In the genomic region with DNA sequence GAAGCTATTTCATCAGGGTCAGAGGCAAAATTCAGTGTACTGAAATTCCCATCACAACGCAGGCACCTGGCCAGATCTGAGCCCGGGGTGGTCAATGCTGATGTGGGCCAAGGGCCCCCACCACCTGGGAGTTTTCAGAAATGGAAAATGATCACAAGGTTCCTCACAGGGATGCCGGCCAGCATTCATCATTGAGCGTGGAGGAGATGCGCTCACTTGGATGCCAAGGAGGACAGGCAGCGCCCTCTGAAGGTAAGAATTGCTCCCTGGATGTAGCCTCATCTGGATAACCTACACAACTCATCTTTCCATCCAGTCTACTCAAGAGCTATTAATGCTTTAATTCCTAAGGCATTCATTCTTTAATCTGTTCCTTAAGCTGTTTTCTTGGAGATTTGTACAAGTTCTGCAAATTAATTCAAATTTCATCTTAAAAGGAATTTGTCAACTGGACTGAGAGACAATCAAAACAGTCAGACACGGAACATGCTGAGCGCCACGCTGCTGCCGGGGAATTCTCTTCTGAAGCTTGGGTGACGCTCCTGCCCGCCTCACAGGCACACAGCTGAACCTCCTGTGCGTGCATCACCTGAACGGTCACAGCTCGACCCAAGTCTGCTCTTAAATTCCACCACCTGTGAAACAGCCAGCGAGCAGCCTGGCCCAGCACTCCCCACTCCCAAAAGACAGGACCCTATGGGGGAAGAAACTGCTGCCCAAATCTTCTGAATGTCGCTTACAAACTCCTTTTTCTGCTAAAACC, we compare ENCODE assay signal across 9 cellular contexts.
A peak's percentile ranks its signal among the peaks of the same experiment; 100 is the strongest.
DNase-seq lines count a peak whose midpoint lies in the region; ATAC-seq and TF ChIP-seq lines count a peak whose summit lies in the region.
"Had no signal": no experiment of that assay in that cellular context is flagged by ENCODE, and none has a peak within 500 bp of the region (broad histone marks: within the 10 kb centered on the region; RNA-seq: fewer than 3 reads in every experiment).

No MANE protein-coding gene starts in this region.

- TF ChIP-seq CTCF in BE2C (IDR thresholded peaks at IDR 0.05; ENCODE audit: low read depth, low read length) = peak; percentile 25; the same call in 1 of the 2 replicates
- TF ChIP-seq CTCF in esophagus muscularis mucosa (IDR thresholded peaks at IDR 0.05) = peak; percentile 12 to 27 (median 18)
- no peak for TF ChIP-seq CTCF in neutrophil (IDR thresholded peaks at IDR 0.05)
- no peak for TF ChIP-seq CTCF in transverse colon (IDR thresholded peaks at IDR 0.05)

- H3K27ac ChIP-seq in esophagus muscularis mucosa (replicated peaks in 1 of 4) (peak overlapping the region; percentile 30 to 48 (median 31)), neutrophil (peak overlapping the region; percentile 37), transverse colon (no peak overlapping the region)

- no peak for TF ChIP-seq POLR2A in esophagus muscularis mucosa (IDR thresholded peaks at IDR 0.05; ENCODE audit: low read depth)
- TF ChIP-seq POLR2A in transverse colon (IDR thresholded peaks at IDR 0.05) = no peak

- H3K27me3 ChIP-seq in BE2C = no peaks in the 10 kb centered on the region
- no peaks in the 10 kb centered on the region for H3K27me3 ChIP-seq in esophagus muscularis mucosa
- no peaks in the 10 kb centered on the region for H3K27me3 ChIP-seq in neutrophil
- no peaks in the 10 kb centered on the region for H3K27me3 ChIP-seq in transverse colon

- no peak for ATAC-seq in GM19455 (IDR thresholded peaks at IDR 0.05; ENCODE audit: unreplicated experiment)

- intact Hi-C loops in esophagus muscularis mucosa (cut with DNase I) (loop anchor here (5.0 kb wide), 1 partner anchor 37 kb away; no protein-coding TSS in a partner anchor), transverse colon (cut with DNase I; ENCODE audit: low total_unique reads) (no loop called here)

- H3K36me3 ChIP-seq in BE2C (peaks cover 12% of the 10 kb centered on the region), esophagus muscularis mucosa (peaks cover 8 to 40% (median 31%) of the 10 kb centered on the region in 4 donors), neutrophil (peaks cover 68% of the 10 kb centered on the region), transverse colon (peaks cover 0 to 9% (median 2%) of the 10 kb centered on the region in 4 donors)

- H3K9me3 ChIP-seq in BE2C (no peaks in the 10 kb centered on the region), esophagus muscularis mucosa (no peaks in the 10 kb centered on the region), neutrophil (no peaks in the 10 kb centered on the region), transverse colon (no peaks in the 10 kb centered on the region)

- in situ Hi-C loops in transverse colon (cut with MboI; ENCODE audit: low pct_ligation_motif_present in 1 of 4, low pct_unique_long_range_greater_than_20kb in 1 of 4, low sequenced_read_pairs in 3 of 4) = no loop called here

- no peak overlapping the region for H3K4me3 ChIP-seq in BE2C (ENCODE audit: low read depth, low read length)
- H3K4me3 ChIP-seq in esophagus muscularis mucosa = no peak overlapping the region
- no peak overlapping the region for H3K4me3 ChIP-seq in neutrophil (ENCODE audit: low read depth in 1 of 2, low read length in 1 of 2)
- no peak overlapping the region for H3K4me3 ChIP-seq in transverse colon

- H3K4me1 ChIP-seq in BE2C (no peaks in the 10 kb centered on the region), esophagus muscularis mucosa (peaks cover 4 to 68% (median 38%) of the 10 kb centered on the region in 4 donors), neutrophil (ENCODE audit: control insufficient read depth in 1 of 2, insufficient read depth in 1 of 2, low read depth in 1 of 2, low read length in 1 of 2) (peaks cover 0 to 8% of the 10 kb centered on the region in 2 experiments), transverse colon (peaks cover 0 to 5% (median 0%) of the 10 kb centered on the region in 4 donors)

- 76% methylated on average over 16 of the region's 17 CpGs for WGBS in esophagus muscularis mucosa
- 88 to 97% methylated on average over 6 to 17 of the region's 17 CpGs for WGBS in transverse colon (ENCODE audit: low coverage in 1 of 2), 2 donors

- TF ChIP-seq EP300 in esophagus muscularis mucosa (IDR thresholded peaks at IDR 0.05) (no peak), transverse colon (IDR thresholded peaks at IDR 0.05; ENCODE audit: low read depth) (no peak)

- DNase-seq in BE2C (no peak), HuH-7 (ENCODE audit: low spot score) (peak; percentile 23), esophagus muscularis mucosa (ENCODE audit: extremely low spot score) (no peak), NCI-H1694 (lab: John Stamatoyannopoulos, UW) (no peak), transverse colon (no peak), NCI-H1105 treated with DMSO at 0.1 percent for 48 hours (lab: John Stamatoyannopoulos, UW) (no peak)
- DNase-seq: NCI-H2227 treated with DMSO at 0.1 percent for 48 hours had no signal

Comparison
In these comparisons a context has a peak if more than half of its experiments do, and no peak if none do; other contexts are left out.
1. CTCF ChIP-seq: peak in BE2C (single experiment) and esophagus muscularis mucosa (3 of 3); none in neutrophil (single experiment) and transverse colon (0 of 5).
2. H3K27ac ChIP-seq: peak in esophagus muscularis mucosa (4 of 4) and neutrophil (single experiment); none in transverse colon (0 of 4).